In genomic region chr12:4810219-4810671, GRCh38 we compare ENCODE assay signal across 10 cellular contexts.
DNase-seq lines count a peak whose midpoint lies in the region; ATAC-seq and TF ChIP-seq lines count a peak whose summit lies in the region.
"Had no signal": no experiment of that assay in that cellular context is flagged by ENCODE, and none has a peak within 500 bp of the region (broad histone marks: within the 10 kb centered on the region; RNA-seq: fewer than 3 reads in every experiment).

No MANE protein-coding gene starts in this region.

- intact Hi-C loops in posterior vena cava (cut with DNase I) = no loop called here

- H3K4me1 Mint-ChIP-seq in T-cell (peaks cover 33 to 52% (median 43%) of the 10 kb centered on the region in 3 donors), glutamatergic neuron (ENCODE audit: low read depth, unreplicated experiment) (peaks cover 36% of the 10 kb centered on the region)

- DNase-seq in T-cell (no peak), glutamatergic neuron (no peak), skeletal muscle cell (ENCODE audit: low read depth) (no peak), posterior vena cava (ENCODE audit: low spot score) (no peak), NOMO-1 treated with dmso at 0.1 percent for 144 hours (lab: John Stamatoyannopoulos, UW; ENCODE audit: unreplicated experiment) (no peak)
- DNase-seq: stimulated activated CD4-positive, alpha-beta T cell treated with anti-CD3 and anti-CD28 coated beads, Interleukin-2, amount 100 ng/mL, for 48 hours; upper lobe of right lung had no signal

- H3K9me3 Mint-ChIP-seq in T-cell (no peaks in the 10 kb centered on the region), glutamatergic neuron (ENCODE audit: unreplicated experiment) (peaks cover 12% of the 10 kb centered on the region)

- H3K4me3 ChIP-seq in GM08714 (ENCODE audit: low read length) (peak overlapping the region; percentile 24; the same call in 1 of the 2 replicates), skeletal muscle cell (ENCODE audit: low read depth, low read length) (peak overlapping the region; percentile 49)
- H3K4me3 ChIP-seq: SK-N-MC had no signal

- POLR2A ChIA-PET in T-cell (lab: Charles Lee) = no interaction called here

- H3K27me3 Mint-ChIP-seq in T-cell (peaks cover 28 to 44% of the 10 kb centered on the region in 2 donors), glutamatergic neuron (ENCODE audit: unreplicated experiment) (peaks cover 15% of the 10 kb centered on the region)

- CTCF ChIA-PET in T-cell (lab: Charles Lee) = no interaction called here

- H3K4me3 Mint-ChIP-seq in T-cell = peak overlapping the region in 2 of 3 donors; percentile 57 to 78
- peak overlapping the region; percentile 84 for H3K4me3 Mint-ChIP-seq in glutamatergic neuron (ENCODE audit: unreplicated experiment)

- no peaks in the 10 kb centered on the region for H3K36me3 Mint-ChIP-seq in T-cell
- peaks cover 6% of the 10 kb centered on the region for H3K36me3 Mint-ChIP-seq in glutamatergic neuron (ENCODE audit: unreplicated experiment)

- TF ChIP-seq CTCF in glutamatergic neuron (IDR thresholded peaks at IDR 0.05; ENCODE audit: partially characterized antibody, unreplicated experiment) = no peak

- ATAC-seq in T-cell (replicated peaks in 1 of 4) (no peak), GM18502 (IDR thresholded peaks at IDR 0.05; ENCODE audit: poor library complexity, unreplicated experiment) (no peak)
- ATAC-seq: upper lobe of right lung had no signal

- H3K27ac Mint-ChIP-seq in T-cell (no peak overlapping the region), glutamatergic neuron (ENCODE audit: unreplicated experiment) (no peak overlapping the region)
